ENCODE assay signal across 8 cellular contexts in the genomic region with DNA sequence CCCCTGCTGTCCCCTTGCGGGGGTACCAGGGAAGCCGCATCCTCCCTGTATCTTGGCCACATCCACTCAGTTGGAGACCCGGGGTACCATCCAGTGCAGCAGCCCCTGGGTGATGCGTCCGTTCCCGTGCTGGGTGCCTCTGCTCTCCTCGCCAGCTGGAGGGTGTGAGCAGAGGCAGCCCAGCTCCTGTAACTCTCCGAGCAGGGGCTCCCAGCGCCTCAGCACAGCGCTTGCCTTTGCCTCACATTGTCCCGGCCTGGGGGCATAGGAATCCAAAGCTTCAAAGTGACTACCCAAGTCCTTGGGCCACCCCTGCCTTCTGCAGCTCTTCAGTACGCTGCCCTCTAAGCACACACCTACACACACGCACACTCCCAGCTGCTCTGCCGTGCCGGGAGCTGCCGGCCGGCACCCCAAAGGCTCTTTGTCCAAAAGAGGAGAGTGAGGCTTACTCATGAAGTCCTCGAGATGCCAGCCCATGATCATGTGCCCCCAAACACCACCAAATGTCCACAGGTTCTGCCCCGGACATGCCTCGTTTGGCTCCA. TPM values are rescaled to one million over a fixed set of nuclear protein-coding genes. Genes with fewer than 3 reads are reported as not detected.
A peak's percentile ranks its signal among the peaks of the same experiment; 100 is the strongest.
DNase-seq lines count a peak whose midpoint lies in the region; ATAC-seq and TF ChIP-seq lines count a peak whose summit lies in the region.

No MANE protein-coding gene starts in this region.

- H3K36me3 ChIP-seq in left ventricle myocardium inferior (peaks cover 5% of the 10 kb centered on the region), psoas muscle (ENCODE audit: insufficient read depth in 1 of 2, low read depth in 1 of 2) (peaks cover 0 to 23% of the 10 kb centered on the region in 2 donors)

- H3K4me3 ChIP-seq in WI38 (ENCODE audit: low read depth, low read length) (peak overlapping the region; percentile 89), left ventricle myocardium inferior (peak overlapping the region; percentile 75), psoas muscle (peak overlapping the region; percentile 91)

- peaks cover 29% of the 10 kb centered on the region for H3K27me3 Mint-ChIP-seq in Calu3 (ENCODE audit: unreplicated experiment)

- H3K27me3 ChIP-seq in left ventricle myocardium inferior (ENCODE audit: low read depth), result no peaks in the 10 kb centered on the region
- H3K27me3 ChIP-seq in psoas muscle (ENCODE audit: insufficient read depth in 3 of 3, low read length in 2 of 3), result no peaks in the 10 kb centered on the region

- ATAC-seq in psoas muscle, result peak in 3 of 4 donors; percentile 3 to 40 (median 8)
- no peak for ATAC-seq in HG03045 (IDR thresholded peaks at IDR 0.05; ENCODE audit: unreplicated experiment)
- no peak for ATAC-seq in GM21381 (IDR thresholded peaks at IDR 0.05; ENCODE audit: unreplicated experiment)

- no TSS peak for BruUV-seq in Calu3 (replicated peaks; lab: Mats Ljungman, UMichigan)

- H3K9me3 ChIP-seq in left ventricle myocardium inferior (replicated peaks) (no peaks in the 10 kb centered on the region), psoas muscle (no peaks in the 10 kb centered on the region)

- H3K4me1 ChIP-seq in left ventricle myocardium inferior (peaks cover 71% of the 10 kb centered on the region), psoas muscle (peaks cover 42% of the 10 kb centered on the region)

- TF ChIP-seq CTCF in WI38 (IDR thresholded peaks at IDR 0.05; ENCODE audit: low read depth, low read length), result no peak; the same call in 1 of the 2 replicates
- no peak for TF ChIP-seq CTCF in left ventricle myocardium inferior (IDR thresholded peaks at IDR 0.05; ENCODE audit: borderline replicate concordance)
- TF ChIP-seq CTCF in psoas muscle (IDR thresholded peaks at IDR 0.05), result no peak
- no peak for TF ChIP-seq CTCF in Calu3 (IDR thresholded peaks at IDR 0.05; ENCODE audit: unreplicated experiment)

- H3K27ac Mint-ChIP-seq in Calu3 (ENCODE audit: unreplicated experiment), result no peak overlapping the region

- no peaks in the 10 kb centered on the region for H3K4me1 Mint-ChIP-seq in Calu3 (ENCODE audit: low read depth, unreplicated experiment)

- CTCF ChIA-PET in Calu3 (lab: Charles Lee), result no interaction called here

- H3K36me3 Mint-ChIP-seq in Calu3 (ENCODE audit: insufficient read depth, unreplicated experiment), result no peaks in the 10 kb centered on the region

- H3K27ac ChIP-seq in left ventricle myocardium inferior (replicated peaks), result peak overlapping the region; percentile 88
- peak overlapping the region; percentile 92 for H3K27ac ChIP-seq in psoas muscle

- 18 to 24% (median 23%) methylated on average over 20 of the region's 20 CpGs for WGBS in psoas muscle, 3 donors

- no peaks in the 10 kb centered on the region for H3K9me3 Mint-ChIP-seq in Calu3 (ENCODE audit: low read depth, unreplicated experiment)

- H3K4me3 Mint-ChIP-seq in Calu3 (ENCODE audit: low read depth, unreplicated experiment), result no peak overlapping the region

- intact Hi-C loops in left ventricle myocardium inferior (cut with micrococcal nuclease) (no loop called here), psoas muscle (cut with DNase I) (loop anchor here in 1 of 2 donors (5.0 kb wide), 4 partner anchors 64 to 154 kb away; no protein-coding TSS in a partner anchor), Calu3 (cut with micrococcal nuclease; ENCODE audit: unreplicated experiment) (no loop called here)

- DNase-seq in DMS79 (lab: John Stamatoyannopoulos, UW) (peak; percentile 19), left ventricle myocardium inferior (no peak), psoas muscle (peak in 1 of 2 donors; percentile 61), Calu3 (no peak)
- DNase-seq in stimulated activated CD4-positive, alpha-beta T cell treated with anti-CD3 and anti-CD28 coated beads, Interleukin-1b, Interleukin-23, amount 100 ng/mL, for 48 hours, result no peak

RNA-seq across cellular contexts. Expression of gene ANGPTL2, which starts 0.7 kb away (rescaled TPM):
- total RNA-seq in left ventricle myocardium inferior (35.7 TPM), psoas muscle (100 to 1,000 TPM in 1 of 4 donors, 10 to 100 TPM in 3; 12.6 to 208 (median 19.0) TPM), Calu3 (2022) (not detected in 2 replicates)
- polyA plus RNA-seq in psoas muscle, result 10 to 100 TPM in 2 of 3 donors, 1 to 10 TPM in 1; 8.9 to 22.3 (median 11.2) TPM

Comparison
In these comparisons a context has a peak if more than half of its experiments do, and no peak if none do; other contexts are left out.
1. ATAC-seq: peak in psoas muscle (3 of 4); none in HG03045 (single experiment) and GM21381 (single experiment).
2. RNA of gene ANGPTL2, which starts 0.7 kb away (total RNA-seq): 35.7 TPM in left ventricle myocardium inferior (single experiment) and 12.6 to 208 TPM in psoas muscle; not detected in Calu3; every median in the first group is over 10 times any median in the second.
3. Peak in every context shown above with its lines, with median percentiles within 50 percentile points of each other: H3K4me3 ChIP-seq.